Comparison of ENCODE assay signal across 8 cellular contexts in the genomic region with DNA sequence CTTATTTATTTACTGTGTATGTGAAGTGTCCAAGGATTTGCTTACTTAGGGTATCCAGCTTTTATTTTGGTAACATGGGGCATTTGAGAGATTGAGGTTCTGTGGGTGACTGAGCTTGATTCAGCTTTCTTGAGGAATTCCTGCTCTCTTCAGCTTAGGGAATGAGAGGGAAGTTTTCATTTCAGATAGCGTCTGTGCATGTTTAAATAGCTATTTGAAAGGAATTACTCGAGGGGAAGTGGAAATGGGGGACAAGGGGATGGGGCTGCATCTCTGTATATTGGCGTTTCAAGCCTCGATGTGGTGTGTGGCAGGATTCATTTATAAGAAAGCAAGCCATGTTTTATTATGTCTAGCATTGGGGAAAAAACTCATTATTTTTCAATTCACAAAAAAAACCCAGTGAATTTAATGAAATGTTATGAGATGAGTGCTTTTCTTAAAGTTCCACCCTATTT. TPM values are rescaled to one million over a fixed set of nuclear protein-coding genes. Genes with fewer than 3 reads are reported as not detected.
DNase-seq lines count a peak whose midpoint lies in the region; TF ChIP-seq lines count a peak whose summit lies in the region.

No MANE protein-coding gene starts in this region.

- H3K27me3 ChIP-seq in BJ (ENCODE audit: control insufficient read depth, insufficient read depth, low read length) (no peaks in the 10 kb centered on the region), muscle layer of duodenum (ENCODE audit: low read depth, low read length) (no peaks in the 10 kb centered on the region)

- H3K9me3 ChIP-seq in muscle layer of duodenum (ENCODE audit: control insufficient read depth in 1 of 2, low read length in 2 of 2) = no peaks in the 10 kb centered on the region

- CTCF ChIA-PET in BJ (lab: Yijun Ruan, JAX) = interaction anchor here (2.0 to 2.3 kb wide), 2 partner anchors 56 to 112 kb away, joined by 6 read pairs; no protein-coding TSS in a partner anchor

- H3K4me1 ChIP-seq in muscle layer of duodenum (ENCODE audit: control insufficient read depth in 1 of 2, insufficient read depth in 2 of 2, low read length in 2 of 2) = peaks cover 12 to 13% of the 10 kb centered on the region in 2 donors

- peak overlapping the region; percentile 62 for H3K27ac ChIP-seq in muscle layer of duodenum (ENCODE audit: low read length)

- POLR2A ChIA-PET in BJ (lab: Charles Lee) = no interaction called here

- TF ChIP-seq CTCF in BJ (IDR thresholded peaks at IDR 0.05; ENCODE audit: insufficient read depth, low read depth, low read length) (no peak), cardiac fibroblast (IDR thresholded peaks at IDR 0.05; ENCODE audit: low read depth, low read length) (no peak)

- no peaks in the 10 kb centered on the region for H3K36me3 ChIP-seq in BJ (ENCODE audit: control insufficient read depth, insufficient read depth, low read length)
- H3K36me3 ChIP-seq in muscle layer of duodenum (ENCODE audit: control insufficient read depth in 1 of 2, insufficient read depth in 2 of 2, low read length in 2 of 2) = no peaks in the 10 kb centered on the region

- DNase-seq in BJ (ENCODE audit: low read depth) = no peak
- no peak for DNase-seq in Jurkat, Clone E6-1 (ENCODE audit: low read depth, low spot score)
- DNase-seq in cardiac fibroblast (ENCODE audit: low read depth in 2 of 2) = peak; percentile 23 to 37
- DNase-seq in putamen (ENCODE audit: low spot score) = no peak
- no peak for DNase-seq in OCI-M1 (lab: John Stamatoyannopoulos, UW)
- no peak for DNase-seq in HuH-7 (ENCODE audit: low spot score)
- no peak for DNase-seq in RPMI8226

- H3K4me3 ChIP-seq in BJ (ENCODE audit: low read depth, low read length) (peak overlapping the region; percentile 66), cardiac fibroblast (replicated peaks in 1 of 2; ENCODE audit: low read depth in 2 of 2, low read length in 2 of 2) (peak overlapping the region; percentile 91 to 94), muscle layer of duodenum (ENCODE audit: low read depth in 1 of 2, low read length in 2 of 2) (peak overlapping the region; percentile 84 to 93)
- H3K4me3 ChIP-seq in Jurkat, Clone E6-1 (ENCODE audit: low read length) = peak overlapping the region; percentile 87

RNA-seq across cellular contexts. Expression of gene ATP2C1, which starts 1.0 kb away (rescaled TPM):
- polyA plus RNA-seq in BJ (2011; rRNA removed) = 42.9 and 105 TPM in 2 replicates
- 51.8 and 54.2 TPM in 2 replicates for polyA minus RNA-seq in BJ (2011; rRNA and poly(A)+ RNA removed)
- polyA plus RNA-seq in Jurkat, Clone E6-1 (2012; ENCODE audit: insufficient read depth, insufficient read length) = 68.4 TPM

Comparison
In these comparisons a context has a peak if more than half of its experiments do, and no peak if none do; other contexts are left out.
1. DNase-seq: peak in cardiac fibroblast (2 of 2); none in BJ (single experiment), Jurkat, Clone E6-1 (single experiment), putamen (single experiment), OCI-M1 (single experiment), HuH-7 (single experiment) and RPMI8226 (single experiment).
2. Peak in every context shown above with its lines, with median percentiles within 50 percentile points of each other: H3K4me3 ChIP-seq.